Comparison of ENCODE assay signal across 11 cellular contexts in genomic region chr2:150619607-150620330, GRCh38.
A peak's percentile ranks its signal among the peaks of the same experiment; 100 is the strongest.
DNase-seq lines count a peak whose midpoint lies in the region; ATAC-seq, FAIRE-seq and TF ChIP-seq lines count a peak whose summit lies in the region.
"Had no signal": no experiment of that assay in that cellular context is flagged by ENCODE, and none has a peak within 500 bp of the region (broad histone marks: within the 10 kb centered on the region; RNA-seq: fewer than 3 reads in every experiment).

No MANE protein-coding gene starts in this region.

- no peak overlapping the region for H2BK5ac ChIP-seq in mesendoderm (ENCODE audit: low read length)

- peak overlapping the region; percentile 61 to 77; a peak in 5 of 6 replicates for H3K27ac ChIP-seq in A549
- peak overlapping the region; percentile 85 for H3K27ac ChIP-seq in epithelial cell of prostate
- no peak overlapping the region for H3K27ac ChIP-seq in mesendoderm (ENCODE audit: low read depth, low read length)

- H3K9ac ChIP-seq in mesendoderm (ENCODE audit: low read length) = no peak overlapping the region

- TF ChIP-seq EP300 in A549 (IDR thresholded peaks at IDR 0.05) = no peak

- H3K23ac ChIP-seq in mesendoderm (ENCODE audit: low read length) = no peak overlapping the region

- H3K9me3 ChIP-seq in A549 = no peaks in the 10 kb centered on the region

- H3K27me3 ChIP-seq in mesendoderm (ENCODE audit: insufficient read depth, low read length, poor library complexity) = no peaks in the 10 kb centered on the region
- no peaks in the 10 kb centered on the region for H3K27me3 ChIP-seq in H7 (ENCODE audit: control insufficient read depth, insufficient read depth, low read length)

- H3K4me1 ChIP-seq in A549 (peaks cover 36% of the 10 kb centered on the region), mesendoderm (ENCODE audit: control insufficient read depth, low read depth, low read length) (no peaks in the 10 kb centered on the region)

- no peak overlapping the region for H4K5ac ChIP-seq in mesendoderm (ENCODE audit: low read length)

- no peak overlapping the region for H3K56ac ChIP-seq in mesendoderm (ENCODE audit: low read length)

- peak; percentile 58 to 64; a peak in 3 of 6 replicates for ATAC-seq in A549
- no peak for ATAC-seq in GM21528 (IDR thresholded peaks at IDR 0.05; ENCODE audit: low FRiP score, unreplicated experiment)

- no peak overlapping the region for H2BK15ac ChIP-seq in mesendoderm (replicated peaks; ENCODE audit: low read depth)

- 51% methylated on average over 5 of the region's 5 CpGs for WGBS in A549 (ENCODE audit: missing lambda C conversion rate)
- WGBS in mesendoderm (ENCODE audit: extremely low coverage, insufficient coverage, low lambda C conversion rate) = no CpG with 5 or more reads among the region's 5 CpGs

- H3K4me2 ChIP-seq in A549 (peak overlapping the region; percentile 20), mesendoderm (ENCODE audit: low read length) (no peak overlapping the region)

- no peaks in the 10 kb centered on the region for H3K79me1 ChIP-seq in mesendoderm (ENCODE audit: low read length)

- H2BK120ac ChIP-seq in mesendoderm (ENCODE audit: low read depth, low read length) = no peak overlapping the region

- no peak for TF ChIP-seq POLR2A in A549 (IDR thresholded peaks at IDR 0.05; ENCODE audit: low read length)

- no peak overlapping the region for H2AK5ac ChIP-seq in mesendoderm (ENCODE audit: low read length)

- no peak overlapping the region for H4K8ac ChIP-seq in mesendoderm (ENCODE audit: low read depth, low read length)

- DNase-seq in A549 (ENCODE audit: low read depth in 1 of 2, low spot score in 1 of 2) (peak in 1 of 2 experiments; percentile 17), M059J (ENCODE audit: low read depth) (peak; percentile 86), epithelial cell of prostate (ENCODE audit: low read depth, low spot score) (no peak), mesendoderm (peak; percentile 46), NCI-H1417 treated with DMSO at 0.1 percent for 48 hours (lab: John Stamatoyannopoulos, UW) (no peak), H7 (no peak), superior temporal gyrus (ENCODE audit: extremely low spot score) (no peak)
- DNase-seq: activated T-cell treated with anti-CD3 and anti-CD28 coated beads for 4 hours, cerebellar nuclear complex, NCI-H774 had no signal

- H3K79me2 ChIP-seq in mesendoderm (ENCODE audit: control insufficient read depth, insufficient read depth, low read length) = no peaks in the 10 kb centered on the region

- CTCF ChIA-PET in A549 (lab: Yijun Ruan, JAX) = interaction anchor here (1.3 kb wide), 1 partner anchor 134 kb away, joined by 3 read pairs; no protein-coding TSS in a partner anchor

- no peak for TF ChIP-seq CTCF in A549 (IDR thresholded peaks at IDR 0.05)

- no peak overlapping the region for H3K18ac ChIP-seq in mesendoderm (ENCODE audit: low read length)

- FAIRE-seq in A549 (lab: Jason Lieb, UNC) = no peak

- H3K4me3 ChIP-seq in A549 = no peak overlapping the region
- H3K4me3 ChIP-seq in mesendoderm (ENCODE audit: low read length) = no peak overlapping the region
- H3K4me3 ChIP-seq in H7 (ENCODE audit: insufficient read depth, low read depth, low read length) = no peak overlapping the region

- no peak overlapping the region for H3K4ac ChIP-seq in mesendoderm (ENCODE audit: low read depth, low read length)

- POLR2A ChIA-PET in A549 (lab: Yijun Ruan, JAX) = no interaction called here

- H3K36me3 ChIP-seq in mesendoderm (ENCODE audit: control insufficient read depth, insufficient read depth, low read length) (no peaks in the 10 kb centered on the region), H7 (replicated peaks; ENCODE audit: control insufficient read depth, insufficient read depth, low read length) (no peaks in the 10 kb centered on the region)

- TF ChIP-seq RAD21 in A549 (conservative IDR thresholded peaks at IDR 0.05 in 1 of 2, IDR thresholded peaks at IDR 0.05 in 1 of 2) = no peak

TF ChIP-seq in A549, 52 proteins besides CTCF, POLR2A, EP300 and RAD21:
- TF ChIP-seq MYC (IDR thresholded peaks at IDR 0.05; ENCODE audit: borderline replicate concordance, low read length) (no peak), TFCP2L1 (CRISPR knock-in tag; IDR thresholded peaks at IDR 0.05) (no peak), FOSB (CRISPR knock-in tag; IDR thresholded peaks at IDR 0.05) (no peak), FOXS1 (CRISPR knock-in tag; IDR thresholded peaks at IDR 0.05) (no peak), KDM5A (IDR thresholded peaks at IDR 0.05) (no peak), CHD4 (IDR thresholded peaks at IDR 0.05; ENCODE audit: borderline replicate concordance) (no peak), HDAC2 (IDR thresholded peaks at IDR 0.05) (no peak), NPAS2 (CRISPR knock-in tag; IDR thresholded peaks at IDR 0.05; ENCODE audit: borderline replicate concordance) (no peak)
- TF ChIP-seq, protein P1, sequence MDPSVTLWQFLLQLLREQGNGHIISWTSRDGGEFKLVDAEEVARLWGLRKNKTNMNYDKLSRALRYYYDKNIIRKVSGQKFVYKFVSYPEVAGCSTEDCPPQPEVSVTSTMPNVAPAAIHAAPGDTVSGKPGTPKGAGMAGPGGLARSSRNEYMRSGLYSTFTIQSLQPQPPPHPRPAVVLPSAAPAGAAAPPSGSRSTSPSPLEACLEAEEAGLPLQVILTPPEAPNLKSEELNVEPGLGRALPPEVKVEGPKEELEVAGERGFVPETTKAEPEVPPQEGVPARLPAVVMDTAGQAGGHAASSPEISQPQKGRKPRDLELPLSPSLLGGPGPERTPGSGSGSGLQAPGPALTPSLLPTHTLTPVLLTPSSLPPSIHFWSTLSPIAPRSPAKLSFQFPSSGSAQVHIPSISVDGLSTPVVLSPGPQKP (IDR thresholded peaks at IDR 0.05; ENCODE audit: low read depth, low read length) = no peak
- TF ChIP-seq, protein P2, sequence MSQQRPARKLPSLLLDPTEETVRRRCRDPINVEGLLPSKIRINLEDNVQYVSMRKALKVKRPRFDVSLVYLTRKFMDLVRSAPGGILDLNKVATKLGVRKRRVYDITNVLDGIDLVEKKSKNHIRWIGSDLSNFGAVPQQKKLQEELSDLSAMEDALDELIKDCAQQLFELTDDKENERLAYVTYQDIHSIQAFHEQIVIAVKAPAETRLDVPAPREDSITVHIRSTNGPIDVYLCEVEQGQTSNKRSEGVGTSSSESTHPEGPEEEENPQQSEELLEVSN (IDR thresholded peaks at IDR 0.05; ENCODE audit: borderline replicate concordance, low read depth) = no peak
- TF ChIP-seq, protein P3, sequence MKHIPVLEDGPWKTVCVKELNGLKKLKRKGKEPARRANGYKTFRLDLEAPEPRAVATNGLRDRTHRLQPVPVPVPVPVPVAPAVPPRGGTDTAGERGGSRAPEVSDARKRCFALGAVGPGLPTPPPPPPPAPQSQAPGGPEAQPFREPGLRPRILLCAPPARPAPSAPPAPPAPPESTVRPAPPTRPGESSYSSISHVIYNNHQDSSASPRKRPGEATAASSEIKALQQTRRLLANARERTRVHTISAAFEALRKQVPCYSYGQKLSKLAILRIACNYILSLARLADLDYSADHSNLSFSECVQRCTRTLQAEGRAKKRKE (CRISPR knock-in tag; IDR thresholded peaks at IDR 0.05; ENCODE audit: low read depth) = no peak
- TF ChIP-seq, protein P4, sequence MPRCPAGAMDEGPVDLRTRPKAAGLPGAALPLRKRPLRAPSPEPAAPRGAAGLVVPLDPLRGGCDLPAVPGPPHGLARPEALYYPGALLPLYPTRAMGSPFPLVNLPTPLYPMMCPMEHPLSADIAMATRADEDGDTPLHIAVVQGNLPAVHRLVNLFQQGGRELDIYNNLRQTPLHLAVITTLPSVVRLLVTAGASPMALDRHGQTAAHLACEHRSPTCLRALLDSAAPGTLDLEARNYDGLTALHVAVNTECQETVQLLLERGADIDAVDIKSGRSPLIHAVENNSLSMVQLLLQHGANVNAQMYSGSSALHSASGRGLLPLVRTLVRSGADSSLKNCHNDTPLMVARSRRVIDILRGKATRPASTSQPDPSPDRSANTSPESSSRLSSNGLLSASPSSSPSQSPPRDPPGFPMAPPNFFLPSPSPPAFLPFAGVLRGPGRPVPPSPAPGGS (IDR thresholded peaks at IDR 0.05) = no peak
- TF ChIP-seq, protein P5, sequence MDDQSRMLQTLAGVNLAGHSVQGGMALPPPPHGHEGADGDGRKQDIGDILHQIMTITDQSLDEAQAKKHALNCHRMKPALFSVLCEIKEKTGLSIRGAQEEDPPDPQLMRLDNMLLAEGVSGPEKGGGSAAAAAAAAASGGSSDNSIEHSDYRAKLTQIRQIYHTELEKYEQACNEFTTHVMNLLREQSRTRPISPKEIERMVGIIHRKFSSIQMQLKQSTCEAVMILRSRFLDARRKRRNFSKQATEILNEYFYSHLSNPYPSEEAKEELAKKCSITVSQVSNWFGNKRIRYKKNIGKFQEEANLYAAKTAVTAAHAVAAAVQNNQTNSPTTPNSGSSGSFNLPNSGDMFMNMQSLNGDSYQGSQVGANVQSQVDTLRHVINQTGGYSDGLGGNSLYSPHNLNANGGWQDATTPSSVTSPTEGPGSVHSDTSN (IDR thresholded peaks at IDR 0.05) = no peak

Comparison
In these comparisons a context has a peak if more than half of its experiments do, and no peak if none do; other contexts are left out.
1. DNase-seq: peak in M059J (single experiment) and mesendoderm (single experiment); none in epithelial cell of prostate (single experiment), NCI-H1417 treated with DMSO at 0.1 percent for 48 hours (single experiment), H7 (single experiment) and superior temporal gyrus (single experiment).